27 cellular contexts compared by ENCODE assay signal in genomic region chr6:41122373-41122772, GRCh38. TPM values are rescaled to one million over a fixed set of nuclear protein-coding genes. Genes with fewer than 3 reads are reported as not detected.
A peak's percentile ranks its signal among the peaks of the same experiment; 100 is the strongest.
DNase-seq lines count a peak whose midpoint lies in the region; ATAC-seq and TF ChIP-seq lines count a peak whose summit lies in the region.
"Had no signal": no experiment of that assay in that cellular context is flagged by ENCODE, and none has a peak within 500 bp of the region (broad histone marks: within the 10 kb centered on the region; RNA-seq: fewer than 3 reads in every experiment).

No MANE protein-coding gene starts in this region.

- 93% methylated on average over 1 of the region's 1 CpG for WGBS in suprapubic skin

- DNase-seq in EL = peak; percentile 21
- no peak for DNase-seq in PC-3
- peak; percentile 10 for DNase-seq in fibroblast of mammary gland (ENCODE audit: low read depth)
- DNase-seq in renal cortical epithelial cell (ENCODE audit: low read depth) = peak; percentile 25
- DNase-seq in suprapubic skin (ENCODE audit: low spot score in 2 of 2) = no peak
- no peak for DNase-seq in cardiac septum (ENCODE audit: low spot score)
- DNase-seq in NCI-H1048 (lab: John Stamatoyannopoulos, UW) = no peak
- DNase-seq: activated CD4-positive, alpha-beta T cell treated with anti-CD3 and anti-CD28 coated beads, Interleukin-2, amount 10 ng/mL, durations not matched to agents 7 days and 5 days; activated naive CD4-positive, alpha-beta T cell treated with anti-CD3 and anti-CD28 coated beads, Interleukin-2, amount 10 ng/mL, durations not matched to agents 7 days and 5 days; activated T-cell treated with anti-CD3 and anti-CD28 coated beads, Interleukin-2, amount 50 U/mL, for 72 hours; anterior cingulate cortex; CD4-positive, alpha-beta T cell; DMS 273 treated with DMSO at 0.1 percent for 48 hours; dorsolateral prefrontal cortex; hypothalamus; Karpas-422; NCI-H1092; NCI-H2227 treated with DMSO at 0.1 percent for 48 hours; OCI-M1; stimulated activated CD8-positive, alpha-beta memory T cell treated with anti-CD3 and anti-CD28 coated beads, Interleukin-4, amount 100 ng/mL, for 48 hours; stomach; T-helper 9 cell; transverse colon had no signal

- no peak overlapping the region for H2AFZ ChIP-seq in PC-3 (ENCODE audit: low read length)
- H2AFZ ChIP-seq: parathyroid adenoma had no signal

- H3K4me1 ChIP-seq in PC-3 (ENCODE audit: insufficient read depth, low read length) (no peaks in the 10 kb centered on the region), suprapubic skin (no peaks in the 10 kb centered on the region)
- H3K4me1 ChIP-seq: parathyroid adenoma, stomach, transverse colon had no signal

- CTCF ChIA-PET in PC-3 (lab: Charles Lee) = interaction anchor here (0.6 kb wide), 1 partner anchor 197 kb away, joined by 4 read pairs; no protein-coding TSS in a partner anchor

- H3K4me2 ChIP-seq in PC-3 (ENCODE audit: low read length) = no peak overlapping the region

- H3K36me3 ChIP-seq in PC-3 (ENCODE audit: low read depth, low read length) (no peaks in the 10 kb centered on the region), suprapubic skin (peaks cover 5% of the 10 kb centered on the region)
- H3K36me3 ChIP-seq: transverse colon had no signal

- no peaks in the 10 kb centered on the region for H3K9me2 ChIP-seq in PC-3 (replicated peaks; ENCODE audit: low read length)

- H3F3A ChIP-seq in PC-3 (ENCODE audit: low read length, unreplicated experiment) = no peaks in the 10 kb centered on the region

- no peaks in the 10 kb centered on the region for H3K27me3 ChIP-seq in PC-3 (ENCODE audit: low read length)
- no peaks in the 10 kb centered on the region for H3K27me3 ChIP-seq in suprapubic skin
- H3K27me3 ChIP-seq: dorsolateral prefrontal cortex, foreskin keratinocyte, stomach, transverse colon had no signal

- POLR2A ChIA-PET in PC-3 (lab: Charles Lee; ENCODE audit: unreplicated experiment) = no interaction called here

- H3K79me2 ChIP-seq in PC-3 (ENCODE audit: low read length) = no peaks in the 10 kb centered on the region
- H3K79me2 ChIP-seq: parathyroid adenoma had no signal

- no peak overlapping the region for H3K9ac ChIP-seq in PC-3 (ENCODE audit: low read length)
- H3K9ac ChIP-seq: parathyroid adenoma had no signal

- H3K4me3 ChIP-seq in PC-3 (ENCODE audit: low read length) = no peak overlapping the region
- no peak overlapping the region for H3K4me3 ChIP-seq in fibroblast of mammary gland (ENCODE audit: control insufficient read depth, low read depth, low read length)
- no peak overlapping the region for H3K4me3 ChIP-seq in suprapubic skin
- H3K4me3 ChIP-seq: dorsolateral prefrontal cortex, stomach, transverse colon had no signal

- TF ChIP-seq POLR2A in suprapubic skin (IDR thresholded peaks at IDR 0.05) = no peak

- no peak for TF ChIP-seq CTCF in PC-3 (conservative IDR thresholded peaks at IDR 0.05; ENCODE audit: low read depth, low read length)
- TF ChIP-seq CTCF in fibroblast of mammary gland (conservative IDR thresholded peaks at IDR 0.05; ENCODE audit: control insufficient read depth, insufficient read depth, low read depth, low read length) = no peak
- no peak for TF ChIP-seq CTCF in suprapubic skin (IDR thresholded peaks at IDR 0.05)

- ATAC-seq in PC-3 = peak; percentile 24; the same call in 1 of the 2 replicates
- ATAC-seq: activated T-cell treated with anti-CD3 and anti-CD28 coated beads, Interleukin-2, amount 50 U/mL, for 72 hours; foreskin keratinocyte; Right ventricle myocardium inferior had no signal

- BruUV-seq in PC-3 (replicated peaks; lab: Mats Ljungman, UMichigan) = no TSS peak

- intact Hi-C loops in PC-3 (cut with micrococcal nuclease) = no loop called here
- intact Hi-C loops in cardiac septum (cut with DNase I) = no loop called here

- H3K27ac ChIP-seq in PC-3 (ENCODE audit: low read length) (no peak overlapping the region), suprapubic skin (no peak overlapping the region)
- H3K27ac ChIP-seq: dorsolateral prefrontal cortex, foreskin keratinocyte, parathyroid adenoma, stomach, transverse colon had no signal

- H4K20me1 ChIP-seq in PC-3 (ENCODE audit: low read length) = no peaks in the 10 kb centered on the region

- H3K9me3 ChIP-seq in PC-3 (ENCODE audit: low read length) = no peaks in the 10 kb centered on the region
- no peaks in the 10 kb centered on the region for H3K9me3 ChIP-seq in suprapubic skin
- H3K9me3 ChIP-seq: stomach, transverse colon had no signal

- no peak for TF ChIP-seq EP300 in suprapubic skin (IDR thresholded peaks at IDR 0.05)

RNA-seq across cellular contexts. Expression of gene TREML1, which starts 31.8 kb away (rescaled TPM):
- total RNA-seq in PC-3 (2014; rRNA removed) = not detected in 2 replicates
- total RNA-seq in renal cortical epithelial cell = not detected in 2 replicates
- not detected for total RNA-seq in suprapubic skin
- total RNA-seq in cardiac septum = not detected
- total RNA-seq: activated CD4-positive, alpha-beta T cell treated with anti-CD3 and anti-CD28 coated beads, Interleukin-2, amount 10 ng/mL, durations not matched to agents 7 days and 5 days; activated T-cell treated with anti-CD3 and anti-CD28 coated beads, Interleukin-2, amount 50 U/mL, for 72 hours; CD4-positive, alpha-beta T cell; Right ventricle myocardium inferior; stomach; transverse colon had no signal

RNA-seq across cellular contexts. Expression of gene TREM2, which starts 40.5 kb away (rescaled TPM):
- total RNA-seq in PC-3 (2014; rRNA removed) (not detected in 2 replicates), renal cortical epithelial cell (not detected in 2 replicates), suprapubic skin (under 1 TPM in 1 of 4 donors, not detected in 3; 0.99 TPM), cardiac septum (1.1 TPM)
- total RNA-seq: activated CD4-positive, alpha-beta T cell treated with anti-CD3 and anti-CD28 coated beads, Interleukin-2, amount 10 ng/mL, durations not matched to agents 7 days and 5 days; activated T-cell treated with anti-CD3 and anti-CD28 coated beads, Interleukin-2, amount 50 U/mL, for 72 hours; CD4-positive, alpha-beta T cell; liver had no signal

RNA-seq across cellular contexts. Expression of gene NFYA, which starts 49.6 kb away (rescaled TPM):
- total RNA-seq in PC-3 (2014; rRNA removed) = 31.7 and 32.9 TPM in 2 replicates
- 17.5 and 38.8 TPM in 2 replicates for total RNA-seq in renal cortical epithelial cell
- total RNA-seq in suprapubic skin = 10 to 100 TPM; 19.7 to 33.0 (median 24.2) TPM
- total RNA-seq in cardiac septum = 12.9 TPM

RNA-seq across cellular contexts. Expression of gene OARD1, which starts 50.2 kb away (rescaled TPM):
- total RNA-seq in PC-3 (2014; rRNA removed) = 11.2 and 12.1 TPM in 2 replicates
- 10.1 and 17.1 TPM in 2 replicates for total RNA-seq in renal cortical epithelial cell
- 10 to 100 TPM; 11.3 to 29.9 (median 20.6) TPM for total RNA-seq in suprapubic skin
- 15.4 TPM for total RNA-seq in cardiac septum

Comparison
In these comparisons a context has a peak if more than half of its experiments do, and no peak if none do; other contexts are left out.
1. DNase-seq: peak in EL (single experiment), fibroblast of mammary gland (single experiment) and renal cortical epithelial cell (single experiment); none in PC-3 (single experiment), suprapubic skin (0 of 2), cardiac septum (single experiment) and NCI-H1048 (single experiment).